ENCODE assay signal across 9 cellular contexts in the genomic region with DNA sequence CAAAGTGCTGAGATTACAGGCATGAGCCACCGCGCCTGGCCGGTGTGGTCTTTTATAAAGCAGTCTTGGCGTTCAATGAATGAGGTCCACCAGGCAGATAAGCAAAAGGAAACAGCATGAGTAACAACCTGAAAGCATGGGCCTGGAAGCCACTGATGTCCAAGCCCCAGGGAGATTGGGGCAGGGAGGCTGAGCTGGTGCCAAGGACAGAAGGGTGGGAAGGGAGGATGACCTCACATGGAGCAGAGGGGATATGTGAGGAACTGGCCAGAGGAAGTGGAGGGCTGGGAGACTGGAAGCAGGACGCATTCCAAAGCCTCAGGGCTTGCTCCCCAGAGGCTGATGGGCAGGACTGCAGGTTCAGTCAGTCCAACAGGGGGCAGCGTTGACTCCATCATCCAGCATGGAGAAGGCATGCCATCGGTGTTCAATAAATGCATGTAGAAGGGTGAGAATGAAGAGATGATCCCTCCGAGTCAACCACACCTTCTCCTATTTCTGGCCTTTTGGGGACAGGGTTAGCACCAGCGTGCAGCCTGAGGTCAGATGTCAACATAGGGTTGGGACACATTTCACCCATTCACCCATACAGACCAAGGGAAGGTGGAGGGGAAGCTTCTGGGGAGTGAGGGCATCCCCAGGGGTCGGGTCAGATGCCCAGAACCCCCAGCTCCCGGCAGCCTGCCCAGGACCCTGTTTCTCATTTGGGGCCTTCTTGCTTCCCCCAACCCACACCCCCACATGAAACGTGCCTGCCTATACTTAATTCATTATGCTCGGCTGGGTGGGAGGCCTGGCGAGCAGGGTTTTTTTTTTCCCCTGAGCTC. TPM values are rescaled to one million over a fixed set of nuclear protein-coding genes. Genes with fewer than 3 reads are reported as not detected.
DNase-seq lines count a peak whose midpoint lies in the region; ATAC-seq and TF ChIP-seq lines count a peak whose summit lies in the region.
"Had no signal": no experiment of that assay in that cellular context is flagged by ENCODE, and none has a peak within 500 bp of the region (broad histone marks: within the 10 kb centered on the region; RNA-seq: fewer than 3 reads in every experiment).

No MANE protein-coding gene starts in this region.

- peak overlapping the region; percentile 66 for H3K27ac ChIP-seq in cardiac muscle cell

- TF ChIP-seq CTCF in cardiac muscle cell (IDR thresholded peaks at IDR 0.05; ENCODE audit: low read depth, low read length), result peak; percentile 83

- H3K9me3 ChIP-seq in cardiac muscle cell (ENCODE audit: low read depth), result no peaks in the 10 kb centered on the region

- H3K36me3 ChIP-seq in cardiac muscle cell, result peaks cover 14% of the 10 kb centered on the region

- H3K4me1 ChIP-seq in cardiac muscle cell (ENCODE audit: low read depth), result peaks cover 11% of the 10 kb centered on the region

- no peak overlapping the region for H3K4me3 ChIP-seq in cardiac muscle cell

- DNase-seq in activated T-cell treated with anti-CD3 and anti-CD28 coated beads, Interleukin-2, amount 50 U/mL, for 48 hours, result peak; percentile 73
- no peak for DNase-seq in activated T-cell treated with anti-CD3 and anti-CD28 coated beads, Interleukin-2, amount 50 U/mL, for 1 hour
- DNase-seq in activated CD4-positive, alpha-beta T cell treated with anti-CD3 and anti-CD28 coated beads for 1 hour, result peak; percentile 7
- DNase-seq in cardiac muscle cell (ENCODE audit: low read depth in 1 of 2, low spot score in 1 of 2) (peak in 1 of 2 donors; percentile 98), DMS153 treated with DMSO at 0.1 percent for 48 hours (lab: John Stamatoyannopoulos, UW; ENCODE audit: unreplicated experiment) (no peak), COLO829 (ENCODE audit: low spot score) (no peak)
- peak; percentile 27 to 57 for DNase-seq in stimulated activated CD4-positive, alpha-beta T cell treated with anti-CD3 and anti-CD28 coated beads, Interleukin-4, amount 100 ng/mL, for 48 hours (ENCODE audit: low read depth in 2 of 2)

- ATAC-seq in HG02938 (IDR thresholded peaks at IDR 0.05; ENCODE audit: unreplicated experiment), result no peak

- no peaks in the 10 kb centered on the region for H3K27me3 ChIP-seq in cardiac muscle cell

RNA-seq across cellular contexts. Expression of a gene that starts 14.8 kb away (rescaled TPM):
- 2,390 and 3,091 TPM in 2 replicates for total RNA-seq in cardiac muscle cell
- polyA plus RNA-seq in cardiac muscle cell, result 2,590 and 3,027 TPM in 2 replicates
- total RNA-seq: activated CD8-positive, alpha-beta memory T cell treated with anti-CD3 and anti-CD28 coated beads for 36 hours had no signal

RNA-seq across cellular contexts. Expression of a gene that starts 29.0 kb away (rescaled TPM):
- 101 and 121 TPM in 2 replicates for total RNA-seq in cardiac muscle cell
- polyA plus RNA-seq in cardiac muscle cell, result 112 and 164 TPM in 2 replicates
- total RNA-seq: activated CD8-positive, alpha-beta memory T cell treated with anti-CD3 and anti-CD28 coated beads for 36 hours had no signal

Comparison
In these comparisons a context has a peak if more than half of its experiments do, and no peak if none do; other contexts are left out.
1. DNase-seq: peak in activated T-cell treated with anti-CD3 and anti-CD28 coated beads, Interleukin-2, amount 50 U/mL, for 48 hours (2 of 2), activated CD4-positive, alpha-beta T cell treated with anti-CD3 and anti-CD28 coated beads for 1 hour (single experiment) and stimulated activated CD4-positive, alpha-beta T cell treated with anti-CD3 and anti-CD28 coated beads, Interleukin-4, amount 100 ng/mL, for 48 hours (2 of 2); none in activated T-cell treated with anti-CD3 and anti-CD28 coated beads, Interleukin-2, amount 50 U/mL, for 1 hour (single experiment), DMS153 treated with DMSO at 0.1 percent for 48 hours (single experiment) and COLO829 (single experiment).